ENCODE assay signal across 20 cellular contexts in genomic region chr21:38388684-38389676, GRCh38.
DNase-seq lines count a peak whose midpoint lies in the region; ATAC-seq and TF ChIP-seq lines count a peak whose summit lies in the region.
"Had no signal": no experiment of that assay in that cellular context is flagged by ENCODE, and none has a peak within 500 bp of the region (broad histone marks: within the 10 kb centered on the region; RNA-seq: fewer than 3 reads in every experiment).

No MANE protein-coding gene starts in this region.

- peaks cover 15% of the 10 kb centered on the region for H3K27me3 Mint-ChIP-seq in activated CD4-positive, alpha-beta T cell treated with anti-CD3 and anti-CD28 coated beads, Interleukin-2, amount 10 ng/mL, durations not matched to agents 24 days and 14 days
- peaks cover 2% of the 10 kb centered on the region for H3K27me3 Mint-ChIP-seq in neural progenitor cell (ENCODE audit: insufficient read depth, low read depth)

- in situ Hi-C loops in brain microvascular endothelial cell (cut with HindIII; ENCODE audit: low pct_ligation_motif_present, low sequenced_read_pairs): no loop called here

- H3K4me3 ChIP-seq in brain microvascular endothelial cell (ENCODE audit: low read depth, low read length): no peak overlapping the region
- no peak overlapping the region for H3K4me3 ChIP-seq in neural progenitor cell
- H3K4me3 ChIP-seq: Peyer's patch had no signal

- no peaks in the 10 kb centered on the region for H3K79me2 ChIP-seq in neural progenitor cell (ENCODE audit: low read depth)

- no peak overlapping the region for H3K4me2 ChIP-seq in neural progenitor cell

- H3K27me3 ChIP-seq in brain microvascular endothelial cell (replicated peaks): no peaks in the 10 kb centered on the region
- H3K27me3 ChIP-seq in neural progenitor cell: no peaks in the 10 kb centered on the region
- H3K27me3 ChIP-seq: Peyer's patch had no signal

- no peaks in the 10 kb centered on the region for H4K20me1 ChIP-seq in neural progenitor cell (ENCODE audit: low read depth)

- H3K9ac ChIP-seq in neural progenitor cell: no peak overlapping the region

- H3K4me3 Mint-ChIP-seq in activated CD4-positive, alpha-beta T cell treated with anti-CD3 and anti-CD28 coated beads, Interleukin-2, amount 10 ng/mL, durations not matched to agents 24 days and 14 days: no peak overlapping the region
- H3K4me3 Mint-ChIP-seq in neural progenitor cell: no peak overlapping the region
- H3K4me3 Mint-ChIP-seq: CD14-positive monocyte had no signal

- H3K9me3 Mint-ChIP-seq in activated CD4-positive, alpha-beta T cell treated with anti-CD3 and anti-CD28 coated beads, Interleukin-2, amount 10 ng/mL, durations not matched to agents 24 days and 14 days: no peaks in the 10 kb centered on the region
- no peaks in the 10 kb centered on the region for H3K9me3 Mint-ChIP-seq in neural progenitor cell
- H3K9me3 Mint-ChIP-seq: CD14-positive monocyte had no signal

- H3K27ac Mint-ChIP-seq in activated CD4-positive, alpha-beta T cell treated with anti-CD3 and anti-CD28 coated beads, Interleukin-2, amount 10 ng/mL, durations not matched to agents 24 days and 14 days: no peak overlapping the region
- H3K27ac Mint-ChIP-seq in neural progenitor cell: no peak overlapping the region
- H3K27ac Mint-ChIP-seq: CD14-positive monocyte had no signal

- H3K36me3 ChIP-seq in brain microvascular endothelial cell (replicated peaks) (no peaks in the 10 kb centered on the region), neural progenitor cell (no peaks in the 10 kb centered on the region)
- H3K36me3 ChIP-seq: Peyer's patch had no signal

- H3K27ac ChIP-seq in brain microvascular endothelial cell: peak overlapping the region; percentile 49
- H3K27ac ChIP-seq in neural progenitor cell: no peak overlapping the region
- H3K27ac ChIP-seq: Peyer's patch had no signal

- H3K4me1 ChIP-seq in neural progenitor cell: peaks cover 7% of the 10 kb centered on the region
- H3K4me1 ChIP-seq: Peyer's patch had no signal

- intact Hi-C loops in activated CD4-positive, alpha-beta T cell treated with anti-CD3 and anti-CD28 coated beads, Interleukin-2, amount 10 ng/mL, durations not matched to agents 24 days and 14 days (cut with micrococcal nuclease): no loop called here

- H3K4me1 Mint-ChIP-seq in activated CD4-positive, alpha-beta T cell treated with anti-CD3 and anti-CD28 coated beads, Interleukin-2, amount 10 ng/mL, durations not matched to agents 24 days and 14 days: peaks cover 5% of the 10 kb centered on the region
- H3K4me1 Mint-ChIP-seq in neural progenitor cell: no peaks in the 10 kb centered on the region

- DNase-seq in activated CD4-positive, alpha-beta T cell treated with anti-CD3 and anti-CD28 coated beads, Interleukin-2, amount 10 ng/mL, durations not matched to agents 24 days and 14 days: peak; percentile 40
- no peak for DNase-seq in activated CD4-positive, alpha-beta T cell treated with anti-CD3 and anti-CD28 coated beads, Interleukin-2, amount 50 U/mL, for 4 hours
- peak; percentile 77 for DNase-seq in brain microvascular endothelial cell
- peak; percentile 15 for DNase-seq in iris pigment epithelial cell (ENCODE audit: low read depth)
- no peak for DNase-seq in neural progenitor cell (ENCODE audit: low spot score)
- DNase-seq in NCI-H82 treated with DMSO at 0.1 percent for 48 hours (lab: John Stamatoyannopoulos, UW; ENCODE audit: unreplicated experiment): no peak
- DNase-seq in NCI-H524 treated with DMSO at 0.1 percent for 48 hours (lab: John Stamatoyannopoulos, UW): no peak
- DNase-seq: 8988T, DMS53, GF-D8, MM.1S, NCI-H1048, NCI-H1436, NCI-H187 treated with DMSO at 0.1 percent for 48 hours, NCI-H2227 treated with DMSO at 0.1 percent for 48 hours, NCI-H510A treated with DMSO at 0.1 percent for 48 hours, NCI-H774, Peyer's patch had no signal

- no peaks in the 10 kb centered on the region for H3K9me3 ChIP-seq in neural progenitor cell (ENCODE audit: low read depth)
- H3K9me3 ChIP-seq: Peyer's patch had no signal

- no peak overlapping the region for H2AFZ ChIP-seq in neural progenitor cell (replicated peaks)

- H3K36me3 Mint-ChIP-seq in activated CD4-positive, alpha-beta T cell treated with anti-CD3 and anti-CD28 coated beads, Interleukin-2, amount 10 ng/mL, durations not matched to agents 24 days and 14 days (ENCODE audit: low read depth): no peaks in the 10 kb centered on the region
- no peaks in the 10 kb centered on the region for H3K36me3 Mint-ChIP-seq in neural progenitor cell

- TF ChIP-seq CTCF in brain microvascular endothelial cell (IDR thresholded peaks at IDR 0.05; ENCODE audit: low read depth, low read length, missing control alignments): no peak
- no peak for TF ChIP-seq CTCF in neural progenitor cell (IDR thresholded peaks at IDR 0.05)

- no peak for ATAC-seq in GM18861 (IDR thresholded peaks at IDR 0.05; ENCODE audit: unreplicated experiment)

- no peaks in the 10 kb centered on the region for H3F3A ChIP-seq in neural progenitor cell (ENCODE audit: low read depth)

Comparison
In these comparisons a context has a peak if more than half of its experiments do, and no peak if none do; other contexts are left out.
1. DNase-seq: peak in activated CD4-positive, alpha-beta T cell treated with anti-CD3 and anti-CD28 coated beads, Interleukin-2, amount 10 ng/mL, durations not matched to agents 24 days and 14 days (single experiment), brain microvascular endothelial cell (single experiment) and iris pigment epithelial cell (single experiment); none in activated CD4-positive, alpha-beta T cell treated with anti-CD3 and anti-CD28 coated beads, Interleukin-2, amount 50 U/mL, for 4 hours (0 of 2), neural progenitor cell (single experiment), NCI-H82 treated with DMSO at 0.1 percent for 48 hours (single experiment) and NCI-H524 treated with DMSO at 0.1 percent for 48 hours (single experiment).